In genomic region chrX:83916525-83916924, GRCh38 we compare ENCODE assay signal across 9 cellular contexts. TPM values are rescaled to one million over a fixed set of nuclear protein-coding genes. Genes with fewer than 3 reads are reported as not detected.
DNase-seq lines count a peak whose midpoint lies in the region; ATAC-seq and TF ChIP-seq lines count a peak whose summit lies in the region.
"Had no signal": no experiment of that assay in that cellular context is flagged by ENCODE, and none has a peak within 500 bp of the region (broad histone marks: within the 10 kb centered on the region; RNA-seq: fewer than 3 reads in every experiment).

No MANE protein-coding gene starts in this region.

- H2AFZ ChIP-seq in OCI-LY1 (ENCODE audit: low read length): no peak overlapping the region

- H3K9me3 ChIP-seq in OCI-LY1 (ENCODE audit: low read length): no peaks in the 10 kb centered on the region

- no peaks in the 10 kb centered on the region for H3K36me3 ChIP-seq in OCI-LY1 (ENCODE audit: insufficient read depth, low read length)

- no peaks in the 10 kb centered on the region for H3K4me1 Mint-ChIP-seq in activated T-cell treated with anti-CD3 and anti-CD28 coated beads, Interleukin-2, amount 50 U/mL, for 4 hours (ENCODE audit: low read depth)

- H3K4me3 ChIP-seq in AG10803 (ENCODE audit: low read length): no peak overlapping the region
- no peak overlapping the region for H3K4me3 ChIP-seq in OCI-LY1 (ENCODE audit: low read depth, low read length, poor library complexity, severe bottlenecking)
- no peak overlapping the region for H3K4me3 ChIP-seq in fibroblast of the aortic adventitia (ENCODE audit: low read depth, low read length)

- H3K9me2 ChIP-seq in OCI-LY1 (ENCODE audit: low read depth, low read length): no peaks in the 10 kb centered on the region

- no peak overlapping the region for H3K4me2 ChIP-seq in OCI-LY1 (ENCODE audit: low read length)

- H3F3A ChIP-seq in OCI-LY1 (ENCODE audit: insufficient read depth, low read length): no peaks in the 10 kb centered on the region

- no peaks in the 10 kb centered on the region for H3K4me1 ChIP-seq in OCI-LY1 (ENCODE audit: insufficient read depth, low read length, severe bottlenecking)

- peak; percentile 68 for ATAC-seq in GM18870 (IDR thresholded peaks at IDR 0.05; ENCODE audit: unreplicated experiment)
- no peak for ATAC-seq in activated T-cell treated with anti-CD3 and anti-CD28 coated beads, Interleukin-2, amount 50 U/mL, for 4 hours

- H3K36me3 Mint-ChIP-seq in activated T-cell treated with anti-CD3 and anti-CD28 coated beads, Interleukin-2, amount 50 U/mL, for 4 hours (ENCODE audit: insufficient read depth): no peaks in the 10 kb centered on the region

- H3K27me3 Mint-ChIP-seq in activated T-cell treated with anti-CD3 and anti-CD28 coated beads, Interleukin-2, amount 50 U/mL, for 4 hours (ENCODE audit: low read depth): no peaks in the 10 kb centered on the region

- DNase-seq in AG10803 (ENCODE audit: low read depth): peak; percentile 2
- no peak for DNase-seq in fibroblast of the aortic adventitia (ENCODE audit: low read depth)
- DNase-seq in stimulated activated naive CD4-positive, alpha-beta T cell treated with Interleukin-2 at 50 U/mL for 16 hours (lab: John Stamatoyannopoulos, UW): no peak
- DNase-seq in cerebellar cortex (ENCODE audit: low spot score): no peak
- no peak for DNase-seq in Ammon's horn (ENCODE audit: low spot score)
- no peak for DNase-seq in activated T-cell treated with anti-CD3 and anti-CD28 coated beads, Interleukin-2, amount 50 U/mL, for 4 hours
- DNase-seq: stimulated activated naive CD4-positive, alpha-beta T cell had no signal

- no peak overlapping the region for H3K27ac ChIP-seq in OCI-LY1 (ENCODE audit: low read depth, low read length, poor library complexity, severe bottlenecking)

- TF ChIP-seq CTCF in AG10803 (conservative IDR thresholded peaks at IDR 0.05; ENCODE audit: low read length) (peak; percentile 54), OCI-LY1 (IDR thresholded peaks at IDR 0.05; ENCODE audit: low read length) (peak; percentile 56), fibroblast of the aortic adventitia (IDR thresholded peaks at IDR 0.05; ENCODE audit: insufficient read depth, low read length) (peak; percentile 46)

- H3K9ac ChIP-seq in OCI-LY1 (ENCODE audit: low read length): no peak overlapping the region

- H3K27me3 ChIP-seq in OCI-LY1 (ENCODE audit: insufficient read depth, low read length): no peaks in the 10 kb centered on the region

- H3K9me3 Mint-ChIP-seq in activated T-cell treated with anti-CD3 and anti-CD28 coated beads, Interleukin-2, amount 50 U/mL, for 4 hours: no peaks in the 10 kb centered on the region

- no peaks in the 10 kb centered on the region for H3K79me2 ChIP-seq in OCI-LY1 (ENCODE audit: insufficient read depth, low read length)

- no peak overlapping the region for H3K4me3 Mint-ChIP-seq in activated T-cell treated with anti-CD3 and anti-CD28 coated beads, Interleukin-2, amount 50 U/mL, for 4 hours

- H4K20me1 ChIP-seq in OCI-LY1 (ENCODE audit: insufficient read depth, low read length): no peaks in the 10 kb centered on the region

RNA-seq across cellular contexts. Expression of gene CYLC1, which starts 55.6 kb away (rescaled TPM):
- total RNA-seq in fibroblast of the aortic adventitia (ENCODE audit: low replicate concordance): not detected in 2 replicates
- total RNA-seq in activated T-cell treated with anti-CD3 and anti-CD28 coated beads, Interleukin-2, amount 50 U/mL, for 4 hours: not detected
